ENCODE assay signal across 8 cellular contexts in the genomic region with DNA sequence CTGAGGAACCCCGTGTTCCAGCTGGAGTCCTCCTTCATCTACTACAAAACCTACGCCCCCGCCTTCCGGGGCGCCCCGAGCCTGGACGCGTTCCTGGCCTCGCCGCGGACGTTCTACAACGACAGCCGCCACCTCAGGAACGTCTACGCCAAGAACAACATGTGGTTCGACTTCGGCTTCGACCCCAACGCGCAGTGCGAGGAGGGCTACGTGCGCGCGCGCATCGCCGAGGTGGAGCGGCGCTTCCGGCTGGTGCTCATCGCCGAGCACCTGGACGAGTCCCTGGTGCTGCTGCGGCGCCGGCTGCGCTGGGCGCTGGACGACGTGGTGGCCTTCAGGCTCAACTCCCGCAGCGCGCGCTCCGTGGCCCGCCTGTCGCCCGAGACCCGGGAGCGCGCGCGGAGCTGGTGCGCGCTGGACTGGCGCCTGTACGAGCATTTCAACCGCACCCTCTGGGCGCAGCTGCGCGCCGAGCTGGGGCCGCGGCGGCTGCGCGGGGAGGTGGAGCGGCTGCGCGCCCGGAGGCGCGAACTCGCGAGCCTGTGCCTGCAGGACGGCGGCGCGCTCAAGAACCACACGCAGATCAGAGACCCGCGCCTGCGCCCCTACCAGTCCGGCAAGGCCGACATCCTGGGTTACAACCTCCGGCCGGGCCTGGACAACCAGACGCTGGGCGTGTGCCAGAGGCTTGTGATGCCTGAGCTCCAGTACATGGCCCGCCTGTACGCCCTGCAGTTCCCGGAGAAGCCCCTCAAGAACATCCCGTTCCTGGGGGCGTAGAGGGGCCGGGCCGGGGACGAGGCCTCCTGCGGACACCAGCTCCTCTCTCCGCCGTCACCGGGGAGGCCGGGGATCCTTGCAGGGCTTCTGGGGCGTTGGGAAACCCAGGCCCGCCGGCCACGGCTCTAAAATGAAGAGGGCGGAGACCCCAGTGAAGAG. TPM values are rescaled to one million over a fixed set of nuclear protein-coding genes. Genes with fewer than 3 reads are reported as not detected.
DNase-seq lines count a peak whose midpoint lies in the region; ATAC-seq and TF ChIP-seq lines count a peak whose summit lies in the region.

No MANE protein-coding gene starts in this region.

- CTCF ChIA-PET in activated CD4-positive, alpha-beta T cell treated with anti-CD3 and anti-CD28 coated beads, Interleukin-2, amount 10 ng/mL, durations not matched to agents 7 days and 5 days (lab: Charles Lee) = interaction anchor here (0.5 to 1.6 kb wide), 7 partner anchors 9 to 427 kb away, joined by 3 to 7 read pairs (median 3); no protein-coding TSS in a partner anchor

- H3K4me3 Mint-ChIP-seq in activated CD4-positive, alpha-beta T cell treated with anti-CD3 and anti-CD28 coated beads, Interleukin-2, amount 10 ng/mL, durations not matched to agents 7 days and 5 days = peak overlapping the region; percentile 48
- H3K4me3 Mint-ChIP-seq in endothelial cell (ENCODE audit: unreplicated experiment) = no peak overlapping the region

- H3K36me3 ChIP-seq in HUES64 (ENCODE audit: insufficient read depth, low read length) (no peaks in the 10 kb centered on the region), testis (ENCODE audit: low read depth, missing control alignments) (no peaks in the 10 kb centered on the region)

- peak; percentile 40 for DNase-seq in activated CD4-positive, alpha-beta T cell treated with anti-CD3 and anti-CD28 coated beads, Interleukin-2, amount 10 ng/mL, durations not matched to agents 7 days and 5 days
- DNase-seq in endothelial cell (ENCODE audit: low spot score) (peak; percentile 19), testis (peak; percentile 85), NCI-H1694 (lab: John Stamatoyannopoulos, UW) (no peak)

- no peak for TF ChIP-seq CTCF in endothelial cell (IDR thresholded peaks at IDR 0.05; ENCODE audit: unreplicated experiment)
- TF ChIP-seq CTCF in testis (IDR thresholded peaks at IDR 0.05) = no peak

- peak overlapping the region; percentile 58; the same call in 1 of the 2 replicates for H3K9ac ChIP-seq in HUES64 (ENCODE audit: low read depth, low read length)

- peak overlapping the region; percentile 60 for H3K27ac Mint-ChIP-seq in activated CD4-positive, alpha-beta T cell treated with anti-CD3 and anti-CD28 coated beads, Interleukin-2, amount 10 ng/mL, durations not matched to agents 7 days and 5 days
- H3K27ac Mint-ChIP-seq in endothelial cell (ENCODE audit: unreplicated experiment) = no peak overlapping the region

- peaks cover 25% of the 10 kb centered on the region for H3K27me3 ChIP-seq in HUES64 (ENCODE audit: insufficient read depth, low read length)
- H3K27me3 ChIP-seq in mononuclear cell (ENCODE audit: insufficient read depth, low read length) = peaks cover 12% of the 10 kb centered on the region
- no peaks in the 10 kb centered on the region for H3K27me3 ChIP-seq in testis

- peaks cover 9% of the 10 kb centered on the region for H3K4me1 Mint-ChIP-seq in activated CD4-positive, alpha-beta T cell treated with anti-CD3 and anti-CD28 coated beads, Interleukin-2, amount 10 ng/mL, durations not matched to agents 7 days and 5 days
- peaks cover 5% of the 10 kb centered on the region for H3K4me1 Mint-ChIP-seq in endothelial cell (ENCODE audit: unreplicated experiment)

- no peak for ATAC-seq in GM18502 (IDR thresholded peaks at IDR 0.05; ENCODE audit: poor library complexity, unreplicated experiment)

- no peak for TF ChIP-seq POLR2A in testis (IDR thresholded peaks at IDR 0.05)

- peaks cover 10% of the 10 kb centered on the region for H3K27me3 Mint-ChIP-seq in activated CD4-positive, alpha-beta T cell treated with anti-CD3 and anti-CD28 coated beads, Interleukin-2, amount 10 ng/mL, durations not matched to agents 7 days and 5 days
- peaks cover 9% of the 10 kb centered on the region for H3K27me3 Mint-ChIP-seq in endothelial cell (ENCODE audit: unreplicated experiment)

- H3K9me3 Mint-ChIP-seq in activated CD4-positive, alpha-beta T cell treated with anti-CD3 and anti-CD28 coated beads, Interleukin-2, amount 10 ng/mL, durations not matched to agents 7 days and 5 days = no peaks in the 10 kb centered on the region
- H3K9me3 Mint-ChIP-seq in endothelial cell (ENCODE audit: unreplicated experiment) = no peaks in the 10 kb centered on the region

- no peak overlapping the region for H3K27ac ChIP-seq in HUES64 (ENCODE audit: low read depth, low read length)
- peak overlapping the region; percentile 73 to 79 for H3K27ac ChIP-seq in testis

- H3K4me1 ChIP-seq in HUES64 (ENCODE audit: insufficient read depth, low read length) = peaks cover 15% of the 10 kb centered on the region
- peaks cover 18% of the 10 kb centered on the region for H3K4me1 ChIP-seq in mononuclear cell (ENCODE audit: insufficient read depth, low read length)
- H3K4me1 ChIP-seq in testis = peaks cover 28% of the 10 kb centered on the region

- H3K4me3 ChIP-seq in GM08714 (ENCODE audit: low read length) = peak overlapping the region; percentile 47; the same call in 1 of the 2 replicates
- H3K4me3 ChIP-seq in HUES64 (ENCODE audit: low read length) = peak overlapping the region; percentile 57
- peak overlapping the region; percentile 12 for H3K4me3 ChIP-seq in mononuclear cell (ENCODE audit: low read length)
- H3K4me3 ChIP-seq in testis = peak overlapping the region; percentile 41 to 57

- intact Hi-C loops in testis (cut with DNase I; ENCODE audit: low total_unique reads) = no loop called here

- H3K36me3 Mint-ChIP-seq in activated CD4-positive, alpha-beta T cell treated with anti-CD3 and anti-CD28 coated beads, Interleukin-2, amount 10 ng/mL, durations not matched to agents 7 days and 5 days (ENCODE audit: low read depth) = no peaks in the 10 kb centered on the region
- H3K36me3 Mint-ChIP-seq in endothelial cell (ENCODE audit: low read depth, unreplicated experiment) = no peaks in the 10 kb centered on the region

- 8% methylated on average over 109 of the region's 109 CpGs for WGBS in HUES64
- 1% methylated on average over 88 of the region's 109 CpGs; no CpG with 5 or more reads in 1 of the 2 donors for WGBS in testis, 2 donors

- no peaks in the 10 kb centered on the region for H3K9me3 ChIP-seq in HUES64 (ENCODE audit: insufficient read depth, low read depth, low read length)
- no peaks in the 10 kb centered on the region for H3K9me3 ChIP-seq in mononuclear cell (ENCODE audit: low read depth, low read length)
- H3K9me3 ChIP-seq in testis = no peaks in the 10 kb centered on the region

- POLR2A ChIA-PET in activated CD4-positive, alpha-beta T cell treated with anti-CD3 and anti-CD28 coated beads, Interleukin-2, amount 10 ng/mL, durations not matched to agents 7 days and 5 days (lab: Charles Lee) = no interaction called here

RNA-seq across cellular contexts. Expression of gene NEU4, which starts 5.3 kb away (rescaled TPM):
- polyA plus RNA-seq in HUES64 (2013, experiment 1 of 2) = 0.20 TPM
- 0.57 TPM for polyA plus RNA-seq in HUES64 (2013, experiment 2 of 2)
- total RNA-seq in activated CD4-positive, alpha-beta T cell treated with anti-CD3 and anti-CD28 coated beads, Interleukin-2, amount 10 ng/mL, durations not matched to agents 7 days and 5 days = under 1 TPM in 1 of 2 experiments, not detected in 1; 0.37 TPM
- 0.33 TPM for total RNA-seq in endothelial cell (ENCODE audit: unreplicated experiment)
- 8.5 TPM for total RNA-seq in mononuclear cell
- total RNA-seq in testis = 1 to 10 TPM; 1.6 to 2.0 TPM
- polyA plus RNA-seq in testis (ENCODE audit: insufficient read depth, low read depth, low replicate concordance) = 0.88 TPM

RNA-seq across cellular contexts. Expression of gene GAL3ST2, which starts 27.0 kb away (rescaled TPM):
- not detected for polyA plus RNA-seq in HUES64 (2013, experiment 1 of 2)
- 0.38 TPM for polyA plus RNA-seq in HUES64 (2013, experiment 2 of 2)
- not detected for total RNA-seq in activated CD4-positive, alpha-beta T cell treated with anti-CD3 and anti-CD28 coated beads, Interleukin-2, amount 10 ng/mL, durations not matched to agents 7 days and 5 days
- total RNA-seq in endothelial cell (ENCODE audit: unreplicated experiment) = not detected
- total RNA-seq in mononuclear cell = 2.5 TPM
- total RNA-seq in testis = 1 to 10 TPM; 2.8 to 4.3 TPM
- polyA plus RNA-seq in testis (ENCODE audit: insufficient read depth, low read depth, low replicate concordance) = 0.54 TPM

RNA-seq across cellular contexts. Expression of gene PDCD1, which starts 55.0 kb away (rescaled TPM):
- 0.45 TPM for polyA plus RNA-seq in HUES64 (2013, experiment 1 of 2)
- 1.1 TPM for polyA plus RNA-seq in HUES64 (2013, experiment 2 of 2)
- total RNA-seq in activated CD4-positive, alpha-beta T cell treated with anti-CD3 and anti-CD28 coated beads, Interleukin-2, amount 10 ng/mL, durations not matched to agents 7 days and 5 days = 1 to 10 TPM; 4.7 to 4.9 TPM
- total RNA-seq in endothelial cell (ENCODE audit: unreplicated experiment) (not detected), mononuclear cell (2.0 TPM), testis (under 1 TPM; 0.37 to 0.39 TPM)
- polyA plus RNA-seq in testis (ENCODE audit: insufficient read depth, low read depth, low replicate concordance) = 0.47 TPM
